ENCODE assay signal across 14 cellular contexts in the genomic region with DNA sequence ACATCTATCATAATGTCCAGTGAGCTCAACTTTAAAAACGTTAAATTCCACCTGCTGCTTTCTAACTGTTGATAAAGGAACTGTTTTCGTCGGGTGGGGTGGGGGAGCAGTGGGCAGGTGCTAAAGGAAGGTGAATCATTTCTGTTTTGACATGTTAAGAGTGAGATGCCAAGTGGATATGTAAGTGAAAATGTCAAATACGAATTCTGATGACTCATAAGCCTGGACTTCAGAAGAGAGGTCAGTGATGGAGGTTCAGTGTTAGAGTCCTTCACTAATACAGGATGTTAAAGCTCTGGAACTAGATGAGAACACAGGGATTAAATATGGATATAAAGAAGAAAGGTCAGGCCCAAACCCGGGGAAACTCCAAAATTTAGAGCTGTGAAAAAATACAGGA.
"Had no signal": no experiment of that assay in that cellular context is flagged by ENCODE, and none has a peak within 500 bp of the region (broad histone marks: within the 10 kb centered on the region; RNA-seq: fewer than 3 reads in every experiment).

No MANE protein-coding gene starts in this region.

- DNase-seq: activated CD4-positive, alpha-beta T cell treated with anti-CD3 and anti-CD28 coated beads, Interleukin-2, amount 10 ng/mL, durations not matched to agents 7 days and 5 days; activated CD8-positive, alpha-beta memory T cell treated with anti-CD3 and anti-CD28 coated beads for 24 hours; anterior cingulate cortex; islet precursor cell; naive thymus-derived CD4-positive, alpha-beta T cell; stimulated activated CD4-positive, alpha-beta T cell treated with anti-CD3 and anti-CD28 coated beads, Interleukin-15, amount 100 ng/mL, for 24 hours; stimulated activated CD4-positive, alpha-beta T cell treated with anti-CD3 and anti-CD28 coated beads, Interleukin-4, amount 100 ng/mL, for 24 hours; stimulated activated naive CD4-positive, alpha-beta T cell; tibial artery; uterus had no signal

- H3K27me3 ChIP-seq: cardiac muscle cell, neutrophil, right atrium auricular region, tibial artery, uterus had no signal

- H3K9me3 ChIP-seq: neutrophil, tibial artery, uterus had no signal

- H3K4me1 ChIP-seq: right atrium auricular region, tibial artery, uterus had no signal

- H3K36me3 ChIP-seq: cardiac muscle cell, neutrophil, right atrium auricular region, tibial artery, uterus had no signal

- H3K4me3 ChIP-seq: cardiac muscle cell, right atrium auricular region, tibial artery, uterus had no signal

- H3K27ac ChIP-seq: cardiac muscle cell, neutrophil, right atrium auricular region, tibial artery, uterus had no signal

- ATAC-seq: left lobe of liver; naive thymus-derived CD4-positive, alpha-beta T cell had no signal
